In genomic region chr12:132449565-132450390, GRCh38 we compare ENCODE assay signal across 1 cellular context.
A peak's percentile ranks its signal among the peaks of the same experiment; 100 is the strongest.
TF ChIP-seq lines count a peak whose summit lies in the region.

No MANE protein-coding gene starts in this region.

TF ChIP-seq in GM12878, 131 proteins besides CTCF, POLR2A, EP300 and RAD21 (continued from another document and continues in another):
- TF ChIP-seq RELB (IDR thresholded peaks at IDR 0.05; ENCODE audit: low read depth) (no peak), TCF3 (IDR thresholded peaks at IDR 0.05; ENCODE audit: borderline replicate concordance, insufficient read depth, low read depth, low read length) (no peak), ETV6 (conservative IDR thresholded peaks at IDR 0.05 in 1 of 2, IDR thresholded peaks at IDR 0.05 in 1 of 2; ENCODE audit: borderline replicate concordance in 1 of 2, low read depth in 1 of 2) (peak in 1 of 2 experiments; percentile 30; a peak in 1 of 4 replicates), ELK1 (IDR thresholded peaks at IDR 0.05; ENCODE audit: low read depth, low read length) (no peak), ATF7 (IDR thresholded peaks at IDR 0.05; ENCODE audit: low read depth) (0 out of 2 replicates have a peak, but pooled peaks have one; percentile 47), CUX1 (IDR thresholded peaks at IDR 0.05; ENCODE audit: insufficient replicate concordance, low read depth, low read length) (no peak), RUNX3 (IDR thresholded peaks at IDR 0.05; ENCODE audit: low read length) (peak; percentile 75), BMI1 (IDR thresholded peaks at IDR 0.05; ENCODE audit: borderline replicate concordance) (no peak), PBX3 (IDR thresholded peaks at IDR 0.05; ENCODE audit: insufficient replicate concordance, low read depth, low read length) (peak; percentile 56), CREM (IDR thresholded peaks at IDR 0.05; ENCODE audit: low read depth) (no peak), ZNF384 (IDR thresholded peaks at IDR 0.05; ENCODE audit: borderline replicate concordance, low read depth, low read length) (no peak), ZBTB11 (CRISPR knock-in tag; IDR thresholded peaks at IDR 0.05) (no peak), DPF2 (IDR thresholded peaks at IDR 0.05) (no peak), SIX5 (IDR thresholded peaks at IDR 0.05; ENCODE audit: low read depth, low read length, severe bottlenecking) (no peak), ZNF217 (IDR thresholded peaks at IDR 0.05) (no peak), ZBTB33 (IDR thresholded peaks at IDR 0.05) (no peak), CHD1 (IDR thresholded peaks at IDR 0.05; ENCODE audit: low read depth, low read length) (no peak), PRDM15 (CRISPR knock-in tag; IDR thresholded peaks at IDR 0.05) (no peak), RFX5 (IDR thresholded peaks at IDR 0.05; ENCODE audit: low read depth, low read length) (no peak), SP1 (IDR thresholded peaks at IDR 0.05; ENCODE audit: low read depth, low read length) (no peak), NRF1 (conservative IDR thresholded peaks at IDR 0.05; ENCODE audit: low read depth, low read length) (no peak), RCOR1 (conservative IDR thresholded peaks at IDR 0.05; ENCODE audit: low read depth, low read length) (no peak), RAD51 (IDR thresholded peaks at IDR 0.05) (no peak), FOS (IDR thresholded peaks at IDR 0.05; ENCODE audit: borderline replicate concordance, extremely low read depth, insufficient read length) (no peak), HDAC6 (IDR thresholded peaks at IDR 0.05; ENCODE audit: unreplicated experiment) (no peak), STAT1 (conservative IDR thresholded peaks at IDR 0.05) (no peak), SPI1 (IDR thresholded peaks at IDR 0.05; ENCODE audit: borderline replicate concordance, insufficient read depth, low read depth, low read length) (peak; percentile 64), NR2F1 (conservative IDR thresholded peaks at IDR 0.05) (0 out of 2 replicates have a peak, but pooled peaks have one; percentile 12), NKRF (conservative IDR thresholded peaks at IDR 0.05) (no peak), POLR2AphosphoS2 (IDR thresholded peaks at IDR 0.05; ENCODE audit: low read depth, low read length) (no peak), CREB1 (IDR thresholded peaks at IDR 0.05; ENCODE audit: low read depth) (no peak), NBN (IDR thresholded peaks at IDR 0.05) (peak; percentile 43; the same call in 1 of the 2 replicates), ZBED1 (IDR thresholded peaks at IDR 0.05; ENCODE audit: borderline replicate concordance) (no peak), TCF12 (IDR thresholded peaks at IDR 0.05; ENCODE audit: low read depth, low read length) (no peak), RBBP5 (conservative IDR thresholded peaks at IDR 0.05) (0 out of 2 replicates have a peak, but pooled peaks have one; percentile 36), IRF4 (IDR thresholded peaks at IDR 0.05; ENCODE audit: low read depth, low read length) (no peak), BCL3 (IDR thresholded peaks at IDR 0.05; ENCODE audit: borderline replicate concordance, insufficient read depth, low read depth, low read length, poor library complexity, severe bottlenecking) (no peak), NR2C1 (IDR thresholded peaks at IDR 0.05) (no peak), YBX1 (IDR thresholded peaks at IDR 0.05) (no peak)
